ENCODE assay signal across 9 cellular contexts in the genomic region with DNA sequence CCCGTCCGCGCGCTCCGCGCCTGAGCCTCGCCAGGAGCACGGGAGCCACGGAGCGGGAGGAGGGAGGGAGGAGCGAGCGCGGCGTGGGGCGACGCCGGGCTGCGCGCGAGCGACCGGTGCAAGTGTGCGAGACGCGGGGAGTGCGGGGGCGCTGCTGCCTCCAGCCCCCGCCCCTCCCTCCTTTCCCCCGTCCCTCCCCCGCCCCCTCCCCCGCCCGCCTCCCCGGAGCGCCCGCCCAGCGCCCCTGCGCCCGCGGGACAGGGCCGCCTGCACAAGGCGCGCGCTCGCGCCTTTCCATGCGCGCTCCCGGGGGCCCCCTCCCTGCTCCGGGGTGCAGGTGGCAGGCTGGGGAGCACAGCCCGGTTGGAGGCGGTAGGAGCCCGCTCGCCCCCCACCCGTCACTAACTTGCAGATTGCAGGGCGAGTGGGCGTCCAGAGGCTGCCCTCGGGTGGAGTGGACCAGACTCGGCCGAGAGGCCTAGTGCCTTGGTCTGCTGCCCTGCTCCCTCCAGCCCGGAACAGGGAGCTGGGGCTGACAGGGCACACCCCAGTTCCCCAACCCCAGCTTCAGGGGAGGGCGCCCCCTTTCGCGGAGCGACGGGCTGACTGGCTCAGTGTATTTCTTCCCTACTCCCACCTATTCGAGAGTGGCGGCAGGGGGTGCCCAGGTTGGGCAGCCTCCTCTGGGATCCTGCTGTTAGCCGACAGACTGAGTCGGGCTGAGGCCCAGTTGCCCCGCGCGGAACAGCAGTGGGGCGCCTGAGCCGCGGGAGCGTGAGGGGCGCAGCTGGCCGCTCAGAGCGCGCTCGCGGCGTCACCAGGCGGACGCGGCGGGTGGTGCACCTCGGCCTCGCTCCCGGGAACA. TPM values are rescaled to one million over a fixed set of nuclear protein-coding genes. Genes with fewer than 3 reads are reported as not detected.
A peak's percentile ranks its signal among the peaks of the same experiment; 100 is the strongest.
DNase-seq lines count a peak whose midpoint lies in the region; ATAC-seq, FAIRE-seq and TF ChIP-seq lines count a peak whose summit lies in the region.
"Had no signal": no experiment of that assay in that cellular context is flagged by ENCODE, and none has a peak within 500 bp of the region (broad histone marks: within the 10 kb centered on the region; RNA-seq: fewer than 3 reads in every experiment).

A gene (minus strand): TSS at position 126 of the 865 bp plus-strand sequence. CDS start 255 bp downstream, outside the sequence.

- no peaks in the 10 kb centered on the region for H3K79me2 ChIP-seq in smooth muscle cell (ENCODE audit: low read depth)

- FAIRE-seq in small intestine (lab: Jason Lieb, UNC), result no peak

- DNase-seq in Calu3 (peak; percentile 78), NCI-H69 (lab: John Stamatoyannopoulos, UW) (peak; percentile 22), iPS DF 6.9 (ENCODE audit: low read depth, low spot score) (no peak), smooth muscle cell (lab: John Stamatoyannopoulos, UW; ENCODE audit: unreplicated experiment) (no peak), small intestine (no peak), mucosa of gallbladder (ENCODE audit: low spot score) (no peak)

- CTCF ChIA-PET in Calu3 (lab: Charles Lee), result interaction anchor here (0.5 to 3.6 kb wide), 14 partner anchors 16 to 871 kb away, joined by 3 to 51 read pairs (median 4); a partner anchor contains a TSS

- no peaks in the 10 kb centered on the region for H3K9me3 Mint-ChIP-seq in Calu3 (ENCODE audit: low read depth, unreplicated experiment)
- no peaks in the 10 kb centered on the region for H3K9me3 Mint-ChIP-seq in activated naive CD4-positive, alpha-beta T cell treated with anti-CD3 and anti-CD28 coated beads, Interleukin-2, amount 50 U/mL, for 24 hours

- peaks cover 12% of the 10 kb centered on the region for H3K36me3 Mint-ChIP-seq in Calu3 (ENCODE audit: insufficient read depth, unreplicated experiment)
- no peaks in the 10 kb centered on the region for H3K36me3 Mint-ChIP-seq in activated naive CD4-positive, alpha-beta T cell treated with anti-CD3 and anti-CD28 coated beads, Interleukin-2, amount 50 U/mL, for 24 hours

- H3K36me3 ChIP-seq in iPS DF 6.9 (ENCODE audit: control insufficient read depth, insufficient read depth, low read length), result no peaks in the 10 kb centered on the region
- H3K36me3 ChIP-seq in smooth muscle cell (ENCODE audit: low read depth), result no peaks in the 10 kb centered on the region
- no peaks in the 10 kb centered on the region for H3K36me3 ChIP-seq in small intestine (ENCODE audit: control insufficient read depth in 2 of 2, insufficient read depth in 2 of 2, low read length in 2 of 2)

- no peaks in the 10 kb centered on the region for H3K4me1 Mint-ChIP-seq in Calu3 (ENCODE audit: low read depth, unreplicated experiment)
- peaks cover 18% of the 10 kb centered on the region for H3K4me1 Mint-ChIP-seq in activated naive CD4-positive, alpha-beta T cell treated with anti-CD3 and anti-CD28 coated beads, Interleukin-2, amount 50 U/mL, for 24 hours

- H3K27me3 ChIP-seq in iPS DF 6.9 (ENCODE audit: control insufficient read depth, insufficient read depth, low read length) (peaks cover 47% of the 10 kb centered on the region), smooth muscle cell (ENCODE audit: low read depth) (peaks cover 98% of the 10 kb centered on the region), small intestine (ENCODE audit: control insufficient read depth in 2 of 2, insufficient read depth in 2 of 2, low read length in 2 of 2) (peaks cover 15 to 37% of the 10 kb centered on the region in 2 donors)

- H4K20me1 ChIP-seq in smooth muscle cell (ENCODE audit: low read depth), result no peaks in the 10 kb centered on the region

- ATAC-seq in GM18498 (IDR thresholded peaks at IDR 0.05; ENCODE audit: unreplicated experiment), result no peak

- H3K27ac Mint-ChIP-seq in Calu3 (ENCODE audit: unreplicated experiment), result no peak within 1 kb of the TSS
- no peak within 1 kb of the TSS for H3K27ac Mint-ChIP-seq in activated naive CD4-positive, alpha-beta T cell treated with anti-CD3 and anti-CD28 coated beads, Interleukin-2, amount 50 U/mL, for 24 hours

- no CpG with 5 or more reads among the region's 90 CpGs for WGBS in iPS DF 6.9 (ENCODE audit: insufficient coverage, insufficient read length)
- 2% methylated on average over 56 of the region's 90 CpGs for WGBS in smooth muscle cell (ENCODE audit: low lambda C conversion rate)
- 2 to 3% (median 2%) methylated on average over 40 to 90 of the region's 90 CpGs for WGBS in small intestine, 3 donors

- H3K27ac ChIP-seq in iPS DF 6.9 (ENCODE audit: low read length) (no peak within 1 kb of the TSS), smooth muscle cell (ENCODE audit: low read depth) (no peak within 1 kb of the TSS), small intestine (ENCODE audit: low read depth in 1 of 2, low read length in 1 of 2) (no peak within 1 kb of the TSS)

- peaks cover 45% of the 10 kb centered on the region for H3K27me3 Mint-ChIP-seq in Calu3 (ENCODE audit: unreplicated experiment)
- peaks cover 3% of the 10 kb centered on the region for H3K27me3 Mint-ChIP-seq in activated naive CD4-positive, alpha-beta T cell treated with anti-CD3 and anti-CD28 coated beads, Interleukin-2, amount 50 U/mL, for 24 hours

- H3K4me3 Mint-ChIP-seq in Calu3 (ENCODE audit: low read depth, unreplicated experiment), result peak within 1 kb of the TSS; percentile 82
- H3K4me3 Mint-ChIP-seq in activated naive CD4-positive, alpha-beta T cell treated with anti-CD3 and anti-CD28 coated beads, Interleukin-2, amount 50 U/mL, for 24 hours, result peak within 1 kb of the TSS; percentile 87

- H3K4me1 ChIP-seq in iPS DF 6.9 (ENCODE audit: control insufficient read depth, insufficient read depth, low read length) (no peaks in the 10 kb centered on the region), smooth muscle cell (ENCODE audit: low read depth) (peaks cover 10% of the 10 kb centered on the region), small intestine (ENCODE audit: control insufficient read depth in 2 of 2, insufficient read depth in 1 of 2, low read depth in 1 of 2, low read length in 1 of 2) (peaks cover 0 to 2% of the 10 kb centered on the region in 2 donors)

- H3K4me3 ChIP-seq in iPS DF 6.9 (ENCODE audit: low read length), result peak within 1 kb of the TSS; percentile 74; the same call in 1 of the 2 replicates
- peak within 1 kb of the TSS; percentile 38 for H3K4me3 ChIP-seq in smooth muscle cell
- H3K4me3 ChIP-seq in small intestine (ENCODE audit: low read depth in 1 of 2, low read length in 2 of 2), result peak within 1 kb of the TSS in 1 of 2 donors; percentile 34

- no TSS peak for BruUV-seq in Calu3 (replicated peaks; lab: Mats Ljungman, UMichigan)

- intact Hi-C loops in Calu3 (cut with micrococcal nuclease; ENCODE audit: unreplicated experiment), result loop anchor here (1.0 to 10.0 kb wide), 2 partner anchors 222 to 385 kb away; no protein-coding TSS in a partner anchor

- no peak within 1 kb of the TSS for H3K9ac ChIP-seq in smooth muscle cell (ENCODE audit: low read depth)

- H3K9me3 ChIP-seq in iPS DF 6.9 (ENCODE audit: control insufficient read depth, insufficient read depth, low read length), result no peaks in the 10 kb centered on the region
- no peaks in the 10 kb centered on the region for H3K9me3 ChIP-seq in smooth muscle cell (replicated peaks; ENCODE audit: low read depth)
- H3K9me3 ChIP-seq in small intestine (ENCODE audit: control insufficient read depth, low read depth), result no peaks in the 10 kb centered on the region

- peak within 1 kb of the TSS; percentile 83 for H3K4me2 ChIP-seq in smooth muscle cell

- TF ChIP-seq CTCF in Calu3 (IDR thresholded peaks at IDR 0.05; ENCODE audit: unreplicated experiment) (peak; percentile 95), smooth muscle cell (IDR thresholded peaks at IDR 0.05; ENCODE audit: borderline replicate concordance, insufficient read depth, poor library complexity, severe bottlenecking) (peak; percentile 57)

- H3F3A ChIP-seq in smooth muscle cell (ENCODE audit: low read depth), result no peaks in the 10 kb centered on the region

- H2AFZ ChIP-seq in smooth muscle cell (ENCODE audit: low read depth), result no peak within 1 kb of the TSS

RNA-seq across cellular contexts. Expression of the gene that starts here (rescaled TPM):
- total RNA-seq in Calu3 (2022) (2.7 and 3.5 TPM in 2 replicates), smooth muscle cell (0.18 and 0.58 TPM in 2 replicates), mucosa of gallbladder (4.7 TPM)
- polyA plus RNA-seq in smooth muscle cell (0.24 and 1.6 TPM in 2 replicates), small intestine (under 1 TPM in 1 of 3 donors, not detected in 2; 0.01 TPM)
- total RNA-seq: myocyte had no signal

Comparison
In these comparisons a context has a peak if more than half of its experiments do, and no peak if none do; other contexts are left out.
1. DNase-seq: peak in Calu3 (single experiment) and NCI-H69 (single experiment); none in iPS DF 6.9 (single experiment), smooth muscle cell (single experiment), small intestine (single experiment) and mucosa of gallbladder (single experiment).